In genomic region chr16:30439720-30440348, GRCh38 we compare ENCODE assay signal across 16 cellular contexts. TPM values are rescaled to one million over a fixed set of nuclear protein-coding genes. Genes with fewer than 3 reads are reported as not detected.
"Had no signal": no experiment of that assay in that cellular context is flagged by ENCODE, and none has a peak within 500 bp of the region (broad histone marks: within the 10 kb centered on the region; RNA-seq: fewer than 3 reads in every experiment).

No MANE protein-coding gene starts in this region.

- H3K4me2 ChIP-seq: smooth muscle cell had no signal

- H3K9me3 ChIP-seq: breast epithelium, esophagus squamous epithelium had no signal

- H3K27me3 ChIP-seq: breast epithelium, dorsolateral prefrontal cortex, esophagus squamous epithelium had no signal

- H3K4me3 ChIP-seq: breast epithelium, dorsolateral prefrontal cortex, esophagus squamous epithelium, smooth muscle cell had no signal

- ATAC-seq: natural killer cell treated with Interleukin-12 subunit alpha and Interleukin-12 subunit beta and Interleukin-15 and Interleukin-18, amount 100 ng/mL, for 72 hours; right cardiac atrium; WTC11 had no signal

- FAIRE-seq: endometrium had no signal

- H3K27ac ChIP-seq: breast epithelium, dorsolateral prefrontal cortex, esophagus squamous epithelium had no signal

- DNase-seq: activated CD4-positive, alpha-beta T cell treated with anti-CD3 and anti-CD28 coated beads, Interleukin-2, amount 10 ng/mL, durations not matched to agents 24 days and 14 days; activated naive CD4-positive, alpha-beta T cell; aorta; dorsolateral prefrontal cortex; esophagus squamous epithelium; foreskin fibroblast; nucleus accumbens; trophoblast cell had no signal

- H3K36me3 ChIP-seq: breast epithelium had no signal

RNA-seq across cellular contexts. Expression of gene ITGAL, which starts 32.7 kb away (rescaled TPM):
- total RNA-seq: chondrocyte, lung microvascular endothelial cell, smooth muscle cell had no signal
- polyA plus RNA-seq: smooth muscle cell had no signal
